ENCODE assay signal across 10 cellular contexts in genomic region chr10:4136121-4136520, GRCh38.
DNase-seq lines count a peak whose midpoint lies in the region; ATAC-seq and TF ChIP-seq lines count a peak whose summit lies in the region.
"Had no signal": no experiment of that assay in that cellular context is flagged by ENCODE, and none has a peak within 500 bp of the region (broad histone marks: within the 10 kb centered on the region; RNA-seq: fewer than 3 reads in every experiment).

No MANE protein-coding gene starts in this region.

- H3K9me3 Mint-ChIP-seq in dendritic cell treated with granulocyte-macrophage colony-stimulating factor and Interleukin-4, amounts not matched to agents 40 ng/mL and 50 ng/mL, for 4 days = peaks cover 37% of the 10 kb centered on the region
- H3K9me3 Mint-ChIP-seq in CD4-positive, alpha-beta T cell = peaks cover 11% of the 10 kb centered on the region

- H3K27ac Mint-ChIP-seq in dendritic cell treated with granulocyte-macrophage colony-stimulating factor and Interleukin-4, amounts not matched to agents 40 ng/mL and 50 ng/mL, for 4 days = peak overlapping the region; percentile 67
- H3K27ac Mint-ChIP-seq in T-helper 17 cell = no peak overlapping the region
- no peak overlapping the region for H3K27ac Mint-ChIP-seq in CD4-positive, alpha-beta T cell

- CTCF ChIA-PET in CD4-positive, alpha-beta T cell (lab: Charles Lee) = no interaction called here

- no peaks in the 10 kb centered on the region for H3K27me3 ChIP-seq in CD4-positive, alpha-beta T cell (ENCODE audit: control insufficient read depth, insufficient read depth, low read length)

- intact Hi-C loops in dendritic cell treated with granulocyte-macrophage colony-stimulating factor and Interleukin-4, amounts not matched to agents 40 ng/mL and 50 ng/mL, for 4 days (cut with micrococcal nuclease) = no loop called here
- intact Hi-C loops in CD4-positive, alpha-beta T cell (cut with DNase I, micrococcal nuclease) = no loop called here

- peaks cover 11% of the 10 kb centered on the region for H3K36me3 Mint-ChIP-seq in dendritic cell treated with granulocyte-macrophage colony-stimulating factor and Interleukin-4, amounts not matched to agents 40 ng/mL and 50 ng/mL, for 4 days (ENCODE audit: low read depth)
- H3K36me3 Mint-ChIP-seq in T-helper 17 cell (ENCODE audit: low read depth) = no peaks in the 10 kb centered on the region
- H3K36me3 Mint-ChIP-seq in CD4-positive, alpha-beta T cell (ENCODE audit: low read depth) = no peaks in the 10 kb centered on the region

- no peak overlapping the region for H3K4me3 Mint-ChIP-seq in dendritic cell treated with granulocyte-macrophage colony-stimulating factor and Interleukin-4, amounts not matched to agents 40 ng/mL and 50 ng/mL, for 4 days
- no peak overlapping the region for H3K4me3 Mint-ChIP-seq in T-helper 17 cell
- H3K4me3 Mint-ChIP-seq in CD4-positive, alpha-beta T cell = no peak overlapping the region

- POLR2A ChIA-PET in CD4-positive, alpha-beta T cell (lab: Charles Lee) = no interaction called here

- ATAC-seq in GM18870 (IDR thresholded peaks at IDR 0.05; ENCODE audit: unreplicated experiment) (peak; percentile 81), GM21619 (IDR thresholded peaks at IDR 0.05; ENCODE audit: unreplicated experiment) (peak; percentile 83), HG03378 (IDR thresholded peaks at IDR 0.05; ENCODE audit: unreplicated experiment) (peak; percentile 75), T-helper 17 cell (no peak)
- no peak for ATAC-seq in CD4-positive, alpha-beta T cell (ENCODE audit: poor library complexity)

- H3K9me3 ChIP-seq in T-helper 17 cell (ENCODE audit: control insufficient read depth, low read length, poor library complexity, severe bottlenecking) = peaks cover 8% of the 10 kb centered on the region
- peaks cover 10% of the 10 kb centered on the region for H3K9me3 ChIP-seq in CD4-positive, alpha-beta T cell (ENCODE audit: control insufficient read depth, low read length)

- no peaks in the 10 kb centered on the region for H3K27me3 Mint-ChIP-seq in dendritic cell treated with granulocyte-macrophage colony-stimulating factor and Interleukin-4, amounts not matched to agents 40 ng/mL and 50 ng/mL, for 4 days
- H3K27me3 Mint-ChIP-seq in T-helper 17 cell = no peaks in the 10 kb centered on the region
- no peaks in the 10 kb centered on the region for H3K27me3 Mint-ChIP-seq in CD4-positive, alpha-beta T cell

- no peak overlapping the region for H3K27ac ChIP-seq in CD4-positive, alpha-beta T cell (ENCODE audit: low read depth, low read length)

- no peak for TF ChIP-seq CTCF in CD4-positive, alpha-beta T cell (IDR thresholded peaks at IDR 0.05)

- H3K4me1 Mint-ChIP-seq in dendritic cell treated with granulocyte-macrophage colony-stimulating factor and Interleukin-4, amounts not matched to agents 40 ng/mL and 50 ng/mL, for 4 days (ENCODE audit: low read depth) = peaks cover 14% of the 10 kb centered on the region
- peaks cover 6% of the 10 kb centered on the region for H3K4me1 Mint-ChIP-seq in T-helper 17 cell
- H3K4me1 Mint-ChIP-seq in CD4-positive, alpha-beta T cell (ENCODE audit: low read depth) = no peaks in the 10 kb centered on the region

- no peak for DNase-seq in NCI-H187 treated with DMSO at 0.1 percent for 48 hours (lab: John Stamatoyannopoulos, UW)
- DNase-seq in T-helper 17 cell = no peak
- no peak for DNase-seq in CD4-positive, alpha-beta T cell
- no peak for DNase-seq in NCI-H2171 treated with DMSO at 0.1 percent for 48 hours (lab: John Stamatoyannopoulos, UW)
- DNase-seq: activated T-cell treated with anti-CD3 and anti-CD28 coated beads, Interleukin-2, amount 50 U/mL, for 48 hours; substantia nigra had no signal

Comparison
In these comparisons a context has a peak if more than half of its experiments do, and no peak if none do; other contexts are left out.
1. ATAC-seq: peak in GM18870 (single experiment), GM21619 (single experiment) and HG03378 (single experiment); none in T-helper 17 cell (single experiment) and CD4-positive, alpha-beta T cell (single experiment).